In genomic region chr4:7908668-7909067, GRCh38 we compare ENCODE assay signal across 1 cellular context.
TF ChIP-seq lines count a peak whose summit lies in the region.

No MANE protein-coding gene starts in this region.

TF ChIP-seq in endothelial cell of umbilical vein, 7 proteins besides CTCF, POLR2A, EP300 and RAD21:
- no peak for TF ChIP-seq MYC (IDR thresholded peaks at IDR 0.05; ENCODE audit: low read depth, low read length)
- no peak for TF ChIP-seq EZH2 (IDR thresholded peaks at IDR 0.05; ENCODE audit: borderline replicate concordance, low read depth, low read length, severe bottlenecking)
- no peak for TF ChIP-seq FOS (IDR thresholded peaks at IDR 0.05; ENCODE audit: borderline replicate concordance, insufficient read depth, low read length)
- TF ChIP-seq GATA2 (IDR thresholded peaks at IDR 0.05; ENCODE audit: insufficient read depth, insufficient read length, low read depth, low read length) = no peak
- no peak for TF ChIP-seq JUN (IDR thresholded peaks at IDR 0.05; ENCODE audit: borderline replicate concordance, insufficient read depth, insufficient read length, low read depth)
- TF ChIP-seq MAX (IDR thresholded peaks at IDR 0.05; ENCODE audit: insufficient read depth, insufficient read length) = no peak
- TF ChIP-seq POLR2AphosphoS5 (IDR thresholded peaks at IDR 0.05; ENCODE audit: insufficient read depth, low read depth, low read length) = no peak
